9 cellular contexts compared by ENCODE assay signal in genomic region chr16:85899444-85899843, GRCh38. TPM values are rescaled to one million over a fixed set of nuclear protein-coding genes. Genes with fewer than 3 reads are reported as not detected.
A peak's percentile ranks its signal among the peaks of the same experiment; 100 is the strongest.
DNase-seq lines count a peak whose midpoint lies in the region; ATAC-seq and TF ChIP-seq lines count a peak whose summit lies in the region.
"Had no signal": no experiment of that assay in that cellular context is flagged by ENCODE, and none has a peak within 500 bp of the region (broad histone marks: within the 10 kb centered on the region; RNA-seq: fewer than 3 reads in every experiment).

No MANE protein-coding gene starts in this region.

- H3K27ac ChIP-seq in lower lobe of right lung (peak overlapping the region; percentile 77), thymus (ENCODE audit: low read depth) (no peak overlapping the region)

- H3K4me1 Mint-ChIP-seq in activated T-cell treated with anti-CD3 and anti-CD28 coated beads, Interleukin-2, amount 50 U/mL, for 4 hours (ENCODE audit: low read depth), result peaks cover 50% of the 10 kb centered on the region
- H3K4me1 Mint-ChIP-seq in activated naive CD8-positive, alpha-beta T cell (ENCODE audit: low read depth), result peaks cover 49% of the 10 kb centered on the region

- peaks cover 35% of the 10 kb centered on the region for H3K4me1 ChIP-seq in lower lobe of right lung
- peaks cover 21% of the 10 kb centered on the region for H3K4me1 ChIP-seq in thymus (ENCODE audit: control insufficient read depth, insufficient read depth, low read length)

- H3K27me3 ChIP-seq in lower lobe of right lung (ENCODE audit: low read depth) (peaks cover 15% of the 10 kb centered on the region), thymus (ENCODE audit: control insufficient read depth, insufficient read depth) (peaks cover 22% of the 10 kb centered on the region)

- H3K27me3 Mint-ChIP-seq in activated T-cell treated with anti-CD3 and anti-CD28 coated beads, Interleukin-2, amount 50 U/mL, for 4 hours (ENCODE audit: low read depth), result peaks cover 11% of the 10 kb centered on the region
- no peaks in the 10 kb centered on the region for H3K27me3 Mint-ChIP-seq in activated naive CD8-positive, alpha-beta T cell

- H3K9me3 Mint-ChIP-seq in activated T-cell treated with anti-CD3 and anti-CD28 coated beads, Interleukin-2, amount 50 U/mL, for 4 hours, result no peaks in the 10 kb centered on the region
- no peaks in the 10 kb centered on the region for H3K9me3 Mint-ChIP-seq in activated naive CD8-positive, alpha-beta T cell (ENCODE audit: low read depth)

- no peaks in the 10 kb centered on the region for H3K36me3 ChIP-seq in lower lobe of right lung
- H3K36me3 ChIP-seq in thymus (ENCODE audit: control insufficient read depth, insufficient read depth), result no peaks in the 10 kb centered on the region

- ATAC-seq in activated T-cell treated with anti-CD3 and anti-CD28 coated beads, Interleukin-2, amount 50 U/mL, for 4 hours, result no peak
- ATAC-seq in lower lobe of right lung (no peak), HG03439 (IDR thresholded peaks at IDR 0.05; ENCODE audit: unreplicated experiment) (no peak)

- H3K27ac Mint-ChIP-seq in activated naive CD8-positive, alpha-beta T cell, result peak overlapping the region; percentile 93

- peaks cover 43% of the 10 kb centered on the region for H3K36me3 Mint-ChIP-seq in activated T-cell treated with anti-CD3 and anti-CD28 coated beads, Interleukin-2, amount 50 U/mL, for 4 hours (ENCODE audit: insufficient read depth)
- peaks cover 22% of the 10 kb centered on the region for H3K36me3 Mint-ChIP-seq in activated naive CD8-positive, alpha-beta T cell

- 65% methylated on average over 7 of the region's 7 CpGs for WGBS in thymus

- H3K4me3 ChIP-seq in lower lobe of right lung (peak overlapping the region; percentile 83), thymus (ENCODE audit: low read length) (peak overlapping the region; percentile 53)

- H3K9me3 ChIP-seq in lower lobe of right lung (no peaks in the 10 kb centered on the region), thymus (ENCODE audit: control insufficient read depth) (no peaks in the 10 kb centered on the region)

- DNase-seq in activated T-cell treated with anti-CD3 and anti-CD28 coated beads, Interleukin-2, amount 50 U/mL, for 4 hours, result no peak
- DNase-seq in activated T-cell treated with anti-CD3 and anti-CD28 coated beads for 4 hours, result no peak
- DNase-seq in lower lobe of right lung, result no peak
- no peak for DNase-seq in NOMO-1 treated with dmso at 0.1 percent for 144 hours (lab: John Stamatoyannopoulos, UW; ENCODE audit: unreplicated experiment)
- no peak for DNase-seq in NCI-H69 (lab: John Stamatoyannopoulos, UW)

- peak overlapping the region; percentile 86 for H3K4me3 Mint-ChIP-seq in activated T-cell treated with anti-CD3 and anti-CD28 coated beads, Interleukin-2, amount 50 U/mL, for 4 hours
- peak overlapping the region; percentile 94 for H3K4me3 Mint-ChIP-seq in activated naive CD8-positive, alpha-beta T cell

- no peak for TF ChIP-seq CTCF in lower lobe of right lung (IDR thresholded peaks at IDR 0.05)

- intact Hi-C loops in lower lobe of right lung (cut with DNase I), result no loop called here

RNA-seq across cellular contexts. Expression of gene IRF8, which starts 0.5 kb away (rescaled TPM):
- total RNA-seq in activated T-cell treated with anti-CD3 and anti-CD28 coated beads, Interleukin-2, amount 50 U/mL, for 4 hours, result 100 to 1,000 TPM; 561 to 775 (median 745) TPM
- 67.9 TPM for total RNA-seq in lower lobe of right lung
- polyA plus RNA-seq in thymus, result 38.8 TPM
- polyA plus RNA-seq: BJ had no signal
